ENCODE assay signal across 18 cellular contexts in the genomic region with DNA sequence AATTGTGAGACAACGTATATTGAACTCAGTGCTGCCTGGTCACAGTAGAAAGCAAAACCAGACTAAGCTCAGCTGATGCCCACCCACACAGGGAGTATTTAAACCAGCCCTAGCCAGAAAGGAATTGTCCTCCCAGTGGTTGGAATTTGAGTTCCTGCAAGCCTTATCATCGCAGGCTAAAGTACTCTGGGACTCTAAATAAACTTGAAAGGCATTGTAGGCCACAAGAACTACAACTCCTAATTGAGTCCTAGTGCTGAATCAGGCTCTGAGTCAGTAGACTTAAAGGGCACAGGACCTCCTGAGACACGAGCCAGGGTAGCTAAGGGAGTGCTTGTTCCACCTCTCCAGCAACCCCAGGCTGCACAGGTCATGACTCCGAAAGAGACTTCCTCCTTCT.
DNase-seq lines count a peak whose midpoint lies in the region; ATAC-seq and TF ChIP-seq lines count a peak whose summit lies in the region.
"Had no signal": no experiment of that assay in that cellular context is flagged by ENCODE, and none has a peak within 500 bp of the region (broad histone marks: within the 10 kb centered on the region; RNA-seq: fewer than 3 reads in every experiment).

No MANE protein-coding gene starts in this region.

- peak; percentile 28 for TF ChIP-seq CTCF in AG09309 (IDR thresholded peaks at IDR 0.05; ENCODE audit: control insufficient read depth, insufficient read depth, low read depth, low read length, missing control alignments)
- TF ChIP-seq CTCF in cardiac fibroblast (IDR thresholded peaks at IDR 0.05; ENCODE audit: low read depth, low read length): peak; percentile 12
- TF ChIP-seq CTCF in osteocyte (IDR thresholded peaks at IDR 0.05): no peak
- TF ChIP-seq CTCF in thyroid gland (IDR thresholded peaks at IDR 0.05): no peak

- peaks cover 30% of the 10 kb centered on the region for H3K27me3 Mint-ChIP-seq in osteocyte (ENCODE audit: unreplicated experiment)

- DNase-seq in AG09309 (ENCODE audit: low read depth): peak; percentile 28
- DNase-seq in HT1080 (ENCODE audit: low read depth): peak; percentile 70
- DNase-seq in cardiac fibroblast (ENCODE audit: low read depth in 2 of 2): peak; percentile 20 to 79
- DNase-seq in kidney tubule cell (ENCODE audit: low spot score): peak; percentile 44
- DNase-seq in osteocyte (ENCODE audit: extremely low spot score, unreplicated experiment): no peak
- DNase-seq in thyroid gland: no peak
- DNase-seq: activated CD4-positive, alpha-beta T cell treated with anti-CD3 and anti-CD28 coated beads, Interleukin-2, amount 10 ng/mL, durations not matched to agents 7 days and 5 days; activated T-cell treated with anti-CD3 and anti-CD28 coated beads, Interleukin-2, amount 50 U/mL, for 72 hours; anterior cingulate cortex; DND-41; effector memory CD4-positive, alpha-beta T cell; NCI-H1105 treated with DMSO at 0.1 percent for 48 hours; NCI-H524; T-helper 2 cell had no signal

- H3K36me3 Mint-ChIP-seq in osteocyte (ENCODE audit: unreplicated experiment): no peaks in the 10 kb centered on the region

- H3K27ac Mint-ChIP-seq in osteocyte (ENCODE audit: unreplicated experiment): no peak overlapping the region
- H3K27ac Mint-ChIP-seq: activated CD4-positive, alpha-beta T cell treated with anti-CD3 and anti-CD28 coated beads, Interleukin-2, amount 10 ng/mL, durations not matched to agents 7 days and 5 days; activated T-cell treated with anti-CD3 and anti-CD28 coated beads, Interleukin-2, amount 50 U/mL, for 72 hours had no signal

- 41 to 46% methylated on average over 4 of the region's 4 CpGs for WGBS in thyroid gland, 2 donors

- no peak overlapping the region for H3K4me3 Mint-ChIP-seq in osteocyte (ENCODE audit: unreplicated experiment)
- H3K4me3 Mint-ChIP-seq: activated CD4-positive, alpha-beta T cell treated with anti-CD3 and anti-CD28 coated beads, Interleukin-2, amount 10 ng/mL, durations not matched to agents 7 days and 5 days; activated T-cell treated with anti-CD3 and anti-CD28 coated beads, Interleukin-2, amount 50 U/mL, for 72 hours; neural crest cell had no signal

- no peaks in the 10 kb centered on the region for H3K4me1 Mint-ChIP-seq in osteocyte (ENCODE audit: unreplicated experiment)
- H3K4me1 Mint-ChIP-seq: activated CD4-positive, alpha-beta T cell treated with anti-CD3 and anti-CD28 coated beads, Interleukin-2, amount 10 ng/mL, durations not matched to agents 7 days and 5 days; neural crest cell had no signal

- H3K27ac ChIP-seq in thyroid gland: no peak overlapping the region
- H3K27ac ChIP-seq: BLaER1 treated with 17β-estradiol and CSF1 and Interleukin-3, amounts not matched to agents 10 nM and 100 nM had no signal

- H3K4me1 ChIP-seq in thyroid gland: no peaks in the 10 kb centered on the region
- H3K4me1 ChIP-seq: BLaER1 treated with 17β-estradiol and CSF1 and Interleukin-3, amounts not matched to agents 10 nM and 100 nM had no signal

- no peaks in the 10 kb centered on the region for H3K9me3 ChIP-seq in thyroid gland

- no peak for TF ChIP-seq POLR2A in thyroid gland (IDR thresholded peaks at IDR 0.05)

- H3K9me3 Mint-ChIP-seq in osteocyte (ENCODE audit: unreplicated experiment): peaks cover 11% of the 10 kb centered on the region
- H3K9me3 Mint-ChIP-seq: activated CD4-positive, alpha-beta T cell treated with anti-CD3 and anti-CD28 coated beads, Interleukin-2, amount 10 ng/mL, durations not matched to agents 7 days and 5 days had no signal

- no peaks in the 10 kb centered on the region for H3K36me3 ChIP-seq in thyroid gland
- H3K36me3 ChIP-seq: BLaER1 treated with 17β-estradiol and CSF1 and Interleukin-3, amounts not matched to agents 10 nM and 100 nM had no signal

- intact Hi-C loops in thyroid gland (cut with DNase I): no loop called here

- ATAC-seq in GM18520 (IDR thresholded peaks at IDR 0.05; ENCODE audit: unreplicated experiment): no peak
- no peak for ATAC-seq in GM21390 (IDR thresholded peaks at IDR 0.05; ENCODE audit: unreplicated experiment)
- ATAC-seq: activated T-cell treated with anti-CD3 and anti-CD28 coated beads, Interleukin-2, amount 50 U/mL, for 72 hours had no signal

- no peak overlapping the region for H3K4me3 ChIP-seq in AG09309 (ENCODE audit: control insufficient read depth, low read depth, low read length)
- no peak overlapping the region for H3K4me3 ChIP-seq in cardiac fibroblast (replicated peaks in 1 of 2; ENCODE audit: low read depth in 2 of 2, low read length in 2 of 2)
- no peak overlapping the region for H3K4me3 ChIP-seq in thyroid gland (replicated peaks in 1 of 3)
- H3K4me3 ChIP-seq: BLaER1 treated with 17β-estradiol and CSF1 and Interleukin-3, amounts not matched to agents 10 nM and 100 nM had no signal

- H3K27me3 ChIP-seq in thyroid gland: no peaks in the 10 kb centered on the region
- H3K27me3 ChIP-seq: BLaER1 treated with 17β-estradiol and CSF1 and Interleukin-3, amounts not matched to agents 10 nM and 100 nM had no signal

Comparison
In these comparisons a context has a peak if more than half of its experiments do, and no peak if none do; other contexts are left out.
1. DNase-seq: peak in AG09309 (single experiment), HT1080 (single experiment), cardiac fibroblast (2 of 2) and kidney tubule cell (single experiment); none in osteocyte (single experiment) and thyroid gland (0 of 2).
2. CTCF ChIP-seq: peak in AG09309 (single experiment) and cardiac fibroblast (single experiment); none in osteocyte (single experiment) and thyroid gland (0 of 6).